1 cellular context compared by ENCODE assay signal in the genomic region with DNA sequence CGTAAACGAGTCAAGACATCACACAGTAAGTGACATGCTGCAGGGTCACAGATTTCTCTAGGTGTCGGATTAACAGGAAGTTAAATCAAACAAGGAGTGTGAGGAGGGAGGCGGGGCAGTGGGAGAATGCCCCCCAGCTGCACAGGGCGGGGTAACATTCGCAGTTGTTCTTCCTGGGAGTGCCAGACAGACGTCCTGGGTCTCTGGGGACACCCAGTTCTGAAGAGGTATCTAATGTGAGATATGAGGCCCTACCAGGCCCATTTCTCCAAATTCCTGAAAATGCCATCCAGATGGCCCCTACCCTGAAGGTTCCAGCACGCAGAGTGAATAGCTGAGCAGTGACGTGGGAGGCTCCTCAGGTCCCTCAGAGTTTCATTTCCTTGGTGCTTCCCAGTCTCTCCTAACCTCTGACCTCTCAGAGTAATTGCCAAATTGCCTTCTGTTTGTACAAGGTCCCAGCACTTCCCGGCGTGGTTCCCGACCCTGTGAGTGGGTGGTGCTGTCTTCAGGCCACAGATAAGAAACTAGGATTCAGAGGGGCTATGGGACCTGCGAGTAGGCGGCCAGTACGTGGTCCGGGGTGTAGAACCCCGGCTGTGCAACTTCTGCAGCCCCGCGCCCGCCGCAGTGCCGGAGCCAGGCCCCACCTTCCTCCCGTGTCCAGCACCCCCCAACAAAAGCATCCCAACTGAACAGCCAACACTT.
TF ChIP-seq lines count a peak whose summit lies in the region.

No MANE protein-coding gene starts in this region.

TF ChIP-seq in HepG2, 621 proteins besides CTCF, POLR2A, EP300 and RAD21 (continues in another document):
- TF ChIP-seq HMG20A (CRISPR knock-in tag; IDR thresholded peaks at IDR 0.05; ENCODE audit: borderline replicate concordance) (peak; percentile 69), KDM4B (CRISPR knock-in tag; IDR thresholded peaks at IDR 0.05) (peak; percentile 57; the same call in 1 of the 2 replicates), ZFP36 (IDR thresholded peaks at IDR 0.05; ENCODE audit: borderline replicate concordance, low read depth, low read length, partially characterized antibody) (no peak), ZSCAN29 (CRISPR knock-in tag; conservative IDR thresholded peaks at IDR 0.05) (0 out of 2 replicates have a peak, but pooled peaks have one; percentile 62), NR2F6 (IDR thresholded peaks at IDR 0.05) (peak; percentile 98), NR2F6 (CRISPR knock-in tag; IDR thresholded peaks at IDR 0.05) (peak; percentile 99), TEAD2 (CRISPR knock-in tag; IDR thresholded peaks at IDR 0.05) (no peak), ZNF235 (CRISPR knock-in tag; IDR thresholded peaks at IDR 0.05; ENCODE audit: borderline replicate concordance) (no peak), NFATC3 (CRISPR knock-in tag; IDR thresholded peaks at IDR 0.05) (no peak), NCOA5 (CRISPR knock-in tag; IDR thresholded peaks at IDR 0.05) (no peak), ADNP (CRISPR knock-in tag; IDR thresholded peaks at IDR 0.05) (no peak), GABPB1 (CRISPR knock-in tag; IDR thresholded peaks at IDR 0.05) (peak; percentile 59), HOXA5 (CRISPR knock-in tag; IDR thresholded peaks at IDR 0.05) (peak; percentile 17; the same call in 1 of the 2 replicates), SP1 (IDR thresholded peaks at IDR 0.05) (no peak), SP1 (CRISPR knock-in tag; IDR thresholded peaks at IDR 0.05) (no peak), HCFC1 (IDR thresholded peaks at IDR 0.05; ENCODE audit: low read depth, low read length) (no peak), ZNF207 (IDR thresholded peaks at IDR 0.05; ENCODE audit: borderline replicate concordance) (no peak), ATAD3A (CRISPR knock-in tag; IDR thresholded peaks at IDR 0.05) (no peak), SRSF1 (optimal IDR thresholded peaks at IDR 0.05; ENCODE audit: low read depth, low read length) (no peak), RFX3 (CRISPR knock-in tag; IDR thresholded peaks at IDR 0.05) (no peak), KLF13 (CRISPR knock-in tag; IDR thresholded peaks at IDR 0.05) (no peak), MZF1 (CRISPR knock-in tag; IDR thresholded peaks at IDR 0.05; ENCODE audit: borderline replicate concordance) (peak; percentile 23; the same call in 1 of the 2 replicates), ZNF160 (CRISPR knock-in tag; IDR thresholded peaks at IDR 0.05) (no peak; the same call in none of the 2 replicates), NKX3-1 (CRISPR knock-in tag; IDR thresholded peaks at IDR 0.05) (peak; percentile 69; the same call in 1 of the 2 replicates), KAT8 (CRISPR knock-in tag; IDR thresholded peaks at IDR 0.05) (0 out of 2 replicates have a peak, but pooled peaks have one; percentile 51), ELF4 (CRISPR knock-in tag; IDR thresholded peaks at IDR 0.05; ENCODE audit: borderline replicate concordance) (0 out of 2 replicates have a peak, but pooled peaks have one; percentile 47)
- TF ChIP-seq, protein P1, sequence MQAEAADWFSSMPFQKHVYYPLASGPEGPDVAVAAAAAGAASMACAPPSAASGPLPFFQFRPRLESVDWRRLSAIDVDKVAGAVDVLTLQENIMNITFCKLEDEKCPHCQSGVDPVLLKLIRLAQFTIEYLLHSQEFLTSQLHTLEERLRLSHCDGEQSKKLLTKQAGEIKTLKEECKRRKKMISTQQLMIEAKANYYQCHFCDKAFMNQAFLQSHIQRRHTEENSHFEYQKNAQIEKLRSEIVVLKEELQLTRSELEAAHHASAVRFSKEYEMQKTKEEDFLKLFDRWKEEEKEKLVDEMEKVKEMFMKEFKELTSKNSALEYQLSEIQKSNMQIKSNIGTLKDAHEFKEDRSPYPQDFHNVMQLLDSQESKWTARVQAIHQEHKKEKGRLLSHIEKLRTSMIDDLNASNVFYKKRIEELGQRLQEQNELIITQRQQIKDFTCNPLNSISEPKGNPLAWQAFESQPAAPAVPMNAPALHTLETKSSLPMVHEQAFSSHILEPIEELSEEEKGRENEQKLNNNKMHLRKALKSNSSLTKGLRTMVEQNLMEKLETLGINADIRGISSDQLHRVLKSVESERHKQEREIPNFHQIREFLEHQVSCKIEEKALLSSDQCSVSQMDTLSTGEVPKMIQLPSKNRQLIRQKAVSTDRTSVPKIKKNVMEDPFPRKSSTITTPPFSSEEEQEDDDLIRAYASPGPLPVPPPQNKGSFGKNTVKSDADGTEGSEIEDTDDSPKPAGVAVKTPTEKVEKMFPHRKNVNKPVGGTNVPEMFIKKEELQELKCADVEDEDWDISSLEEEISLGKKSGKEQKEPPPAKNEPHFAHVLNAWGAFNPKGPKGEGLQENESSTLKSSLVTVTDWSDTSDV (CRISPR knock-in tag; IDR thresholded peaks at IDR 0.05), result no peak
- TF ChIP-seq, protein P2, sequence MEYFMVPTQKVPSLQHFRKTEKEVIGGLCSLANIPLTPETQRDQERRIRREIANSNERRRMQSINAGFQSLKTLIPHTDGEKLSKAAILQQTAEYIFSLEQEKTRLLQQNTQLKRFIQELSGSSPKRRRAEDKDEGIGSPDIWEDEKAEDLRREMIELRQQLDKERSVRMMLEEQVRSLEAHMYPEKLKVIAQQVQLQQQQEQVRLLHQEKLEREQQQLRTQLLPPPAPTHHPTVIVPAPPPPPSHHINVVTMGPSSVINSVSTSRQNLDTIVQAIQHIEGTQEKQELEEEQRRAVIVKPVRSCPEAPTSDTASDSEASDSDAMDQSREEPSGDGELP (IDR thresholded peaks at IDR 0.05; ENCODE audit: borderline replicate concordance, low read depth), result no peak; the same call in 1 of the 2 replicates
- TF ChIP-seq, protein P3, sequence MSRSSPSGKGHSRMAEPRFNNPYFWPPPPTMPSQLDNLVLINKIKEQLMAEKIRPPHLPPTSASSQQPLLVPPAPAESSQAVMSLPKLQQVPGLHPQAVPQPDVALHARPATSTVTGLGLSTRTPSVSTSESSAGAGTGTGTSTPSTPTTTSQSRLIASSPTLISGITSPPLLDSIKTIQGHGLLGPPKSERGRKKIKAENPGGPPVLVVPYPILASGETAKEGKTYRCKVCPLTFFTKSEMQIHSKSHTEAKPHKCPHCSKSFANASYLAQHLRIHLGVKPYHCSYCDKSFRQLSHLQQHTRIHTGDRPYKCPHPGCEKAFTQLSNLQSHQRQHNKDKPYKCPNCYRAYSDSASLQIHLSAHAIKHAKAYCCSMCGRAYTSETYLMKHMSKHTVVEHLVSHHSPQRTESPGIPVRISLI (CRISPR knock-in tag; IDR thresholded peaks at IDR 0.05; ENCODE audit: borderline replicate concordance), result peak; percentile 39; the same call in 1 of the 2 replicates
- TF ChIP-seq, protein P4, sequence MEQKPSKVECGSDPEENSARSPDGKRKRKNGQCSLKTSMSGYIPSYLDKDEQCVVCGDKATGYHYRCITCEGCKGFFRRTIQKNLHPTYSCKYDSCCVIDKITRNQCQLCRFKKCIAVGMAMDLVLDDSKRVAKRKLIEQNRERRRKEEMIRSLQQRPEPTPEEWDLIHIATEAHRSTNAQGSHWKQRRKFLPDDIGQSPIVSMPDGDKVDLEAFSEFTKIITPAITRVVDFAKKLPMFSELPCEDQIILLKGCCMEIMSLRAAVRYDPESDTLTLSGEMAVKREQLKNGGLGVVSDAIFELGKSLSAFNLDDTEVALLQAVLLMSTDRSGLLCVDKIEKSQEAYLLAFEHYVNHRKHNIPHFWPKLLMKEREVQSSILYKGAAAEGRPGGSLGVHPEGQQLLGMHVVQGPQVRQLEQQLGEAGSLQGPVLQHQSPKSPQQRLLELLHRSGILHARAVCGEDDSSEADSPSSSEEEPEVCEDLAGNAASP (CRISPR knock-in tag; IDR thresholded peaks at IDR 0.05; ENCODE audit: borderline replicate concordance), result no peak; the same call in none of the 2 replicates
- TF ChIP-seq, protein P5, sequence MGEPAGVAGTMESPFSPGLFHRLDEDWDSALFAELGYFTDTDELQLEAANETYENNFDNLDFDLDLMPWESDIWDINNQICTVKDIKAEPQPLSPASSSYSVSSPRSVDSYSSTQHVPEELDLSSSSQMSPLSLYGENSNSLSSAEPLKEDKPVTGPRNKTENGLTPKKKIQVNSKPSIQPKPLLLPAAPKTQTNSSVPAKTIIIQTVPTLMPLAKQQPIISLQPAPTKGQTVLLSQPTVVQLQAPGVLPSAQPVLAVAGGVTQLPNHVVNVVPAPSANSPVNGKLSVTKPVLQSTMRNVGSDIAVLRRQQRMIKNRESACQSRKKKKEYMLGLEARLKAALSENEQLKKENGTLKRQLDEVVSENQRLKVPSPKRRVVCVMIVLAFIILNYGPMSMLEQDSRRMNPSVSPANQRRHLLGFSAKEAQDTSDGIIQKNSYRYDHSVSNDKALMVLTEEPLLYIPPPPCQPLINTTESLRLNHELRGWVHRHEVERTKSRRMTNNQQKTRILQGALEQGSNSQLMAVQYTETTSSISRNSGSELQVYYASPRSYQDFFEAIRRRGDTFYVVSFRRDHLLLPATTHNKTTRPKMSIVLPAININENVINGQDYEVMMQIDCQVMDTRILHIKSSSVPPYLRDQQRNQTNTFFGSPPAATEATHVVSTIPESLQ (CRISPR knock-in tag; conservative IDR thresholded peaks at IDR 0.05), result no peak
- TF ChIP-seq, protein P6, sequence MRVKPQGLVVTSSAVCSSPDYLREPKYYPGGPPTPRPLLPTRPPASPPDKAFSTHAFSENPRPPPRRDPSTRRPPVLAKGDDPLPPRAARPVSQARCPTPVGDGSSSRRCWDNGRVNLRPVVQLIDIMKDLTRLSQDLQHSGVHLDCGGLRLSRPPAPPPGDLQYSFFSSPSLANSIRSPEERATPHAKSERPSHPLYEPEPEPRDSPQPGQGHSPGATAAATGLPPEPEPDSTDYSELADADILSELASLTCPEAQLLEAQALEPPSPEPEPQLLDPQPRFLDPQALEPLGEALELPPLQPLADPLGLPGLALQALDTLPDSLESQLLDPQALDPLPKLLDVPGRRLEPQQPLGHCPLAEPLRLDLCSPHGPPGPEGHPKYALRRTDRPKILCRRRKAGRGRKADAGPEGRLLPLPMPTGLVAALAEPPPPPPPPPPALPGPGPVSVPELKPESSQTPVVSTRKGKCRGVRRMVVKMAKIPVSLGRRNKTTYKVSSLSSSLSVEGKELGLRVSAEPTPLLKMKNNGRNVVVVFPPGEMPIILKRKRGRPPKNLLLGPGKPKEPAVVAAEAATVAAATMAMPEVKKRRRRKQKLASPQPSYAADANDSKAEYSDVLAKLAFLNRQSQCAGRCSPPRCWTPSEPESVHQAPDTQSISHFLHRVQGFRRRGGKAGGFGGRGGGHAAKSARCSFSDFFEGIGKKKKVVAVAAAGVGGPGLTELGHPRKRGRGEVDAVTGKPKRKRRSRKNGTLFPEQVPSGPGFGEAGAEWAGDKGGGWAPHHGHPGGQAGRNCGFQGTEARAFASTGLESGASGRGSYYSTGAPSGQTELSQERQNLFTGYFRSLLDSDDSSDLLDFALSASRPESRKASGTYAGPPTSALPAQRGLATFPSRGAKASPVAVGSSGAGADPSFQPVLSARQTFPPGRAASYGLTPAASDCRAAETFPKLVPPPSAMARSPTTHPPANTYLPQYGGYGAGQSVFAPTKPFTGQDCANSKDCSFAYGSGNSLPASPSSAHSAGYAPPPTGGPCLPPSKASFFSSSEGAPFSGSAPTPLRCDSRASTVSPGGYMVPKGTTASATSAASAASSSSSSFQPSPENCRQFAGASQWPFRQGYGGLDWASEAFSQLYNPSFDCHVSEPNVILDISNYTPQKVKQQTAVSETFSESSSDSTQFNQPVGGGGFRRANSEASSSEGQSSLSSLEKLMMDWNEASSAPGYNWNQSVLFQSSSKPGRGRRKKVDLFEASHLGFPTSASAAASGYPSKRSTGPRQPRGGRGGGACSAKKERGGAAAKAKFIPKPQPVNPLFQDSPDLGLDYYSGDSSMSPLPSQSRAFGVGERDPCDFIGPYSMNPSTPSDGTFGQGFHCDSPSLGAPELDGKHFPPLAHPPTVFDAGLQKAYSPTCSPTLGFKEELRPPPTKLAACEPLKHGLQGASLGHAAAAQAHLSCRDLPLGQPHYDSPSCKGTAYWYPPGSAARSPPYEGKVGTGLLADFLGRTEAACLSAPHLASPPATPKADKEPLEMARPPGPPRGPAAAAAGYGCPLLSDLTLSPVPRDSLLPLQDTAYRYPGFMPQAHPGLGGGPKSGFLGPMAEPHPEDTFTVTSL (CRISPR knock-in tag; IDR thresholded peaks at IDR 0.05; ENCODE audit: borderline replicate concordance), result peak; percentile 59; the same call in 1 of the 2 replicates
- TF ChIP-seq, protein P7, sequence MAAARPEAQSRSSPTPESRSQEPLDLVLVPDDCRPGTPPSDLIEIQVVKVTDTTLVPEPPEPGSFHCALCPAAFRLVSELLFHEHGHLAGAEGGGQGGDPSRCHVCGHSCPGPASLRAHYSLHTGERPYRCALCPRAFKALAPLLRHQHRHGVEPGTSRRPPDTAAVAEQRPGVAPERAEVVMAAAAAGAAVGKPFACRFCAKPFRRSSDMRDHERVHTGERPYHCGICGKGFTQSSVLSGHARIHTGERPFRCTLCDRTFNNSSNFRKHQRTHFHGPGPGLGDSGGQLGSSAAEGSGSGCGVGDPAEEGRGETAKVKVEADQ (CRISPR knock-in tag; IDR thresholded peaks at IDR 0.05; ENCODE audit: borderline replicate concordance), result no peak
- TF ChIP-seq, protein P8, sequence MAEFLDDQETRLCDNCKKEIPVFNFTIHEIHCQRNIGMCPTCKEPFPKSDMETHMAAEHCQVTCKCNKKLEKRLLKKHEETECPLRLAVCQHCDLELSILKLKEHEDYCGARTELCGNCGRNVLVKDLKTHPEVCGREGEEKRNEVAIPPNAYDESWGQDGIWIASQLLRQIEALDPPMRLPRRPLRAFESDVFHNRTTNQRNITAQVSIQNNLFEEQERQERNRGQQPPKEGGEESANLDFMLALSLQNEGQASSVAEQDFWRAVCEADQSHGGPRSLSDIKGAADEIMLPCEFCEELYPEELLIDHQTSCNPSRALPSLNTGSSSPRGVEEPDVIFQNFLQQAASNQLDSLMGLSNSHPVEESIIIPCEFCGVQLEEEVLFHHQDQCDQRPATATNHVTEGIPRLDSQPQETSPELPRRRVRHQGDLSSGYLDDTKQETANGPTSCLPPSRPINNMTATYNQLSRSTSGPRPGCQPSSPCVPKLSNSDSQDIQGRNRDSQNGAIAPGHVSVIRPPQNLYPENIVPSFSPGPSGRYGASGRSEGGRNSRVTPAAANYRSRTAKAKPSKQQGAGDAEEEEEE (CRISPR knock-in tag; IDR thresholded peaks at IDR 0.05; ENCODE audit: borderline replicate concordance), result no peak
- TF ChIP-seq, protein P9, sequence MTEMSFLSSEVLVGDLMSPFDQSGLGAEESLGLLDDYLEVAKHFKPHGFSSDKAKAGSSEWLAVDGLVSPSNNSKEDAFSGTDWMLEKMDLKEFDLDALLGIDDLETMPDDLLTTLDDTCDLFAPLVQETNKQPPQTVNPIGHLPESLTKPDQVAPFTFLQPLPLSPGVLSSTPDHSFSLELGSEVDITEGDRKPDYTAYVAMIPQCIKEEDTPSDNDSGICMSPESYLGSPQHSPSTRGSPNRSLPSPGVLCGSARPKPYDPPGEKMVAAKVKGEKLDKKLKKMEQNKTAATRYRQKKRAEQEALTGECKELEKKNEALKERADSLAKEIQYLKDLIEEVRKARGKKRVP (CRISPR knock-in tag; IDR thresholded peaks at IDR 0.05), result no peak; a peak in 2 of 4 replicates
- TF ChIP-seq, protein P10, sequence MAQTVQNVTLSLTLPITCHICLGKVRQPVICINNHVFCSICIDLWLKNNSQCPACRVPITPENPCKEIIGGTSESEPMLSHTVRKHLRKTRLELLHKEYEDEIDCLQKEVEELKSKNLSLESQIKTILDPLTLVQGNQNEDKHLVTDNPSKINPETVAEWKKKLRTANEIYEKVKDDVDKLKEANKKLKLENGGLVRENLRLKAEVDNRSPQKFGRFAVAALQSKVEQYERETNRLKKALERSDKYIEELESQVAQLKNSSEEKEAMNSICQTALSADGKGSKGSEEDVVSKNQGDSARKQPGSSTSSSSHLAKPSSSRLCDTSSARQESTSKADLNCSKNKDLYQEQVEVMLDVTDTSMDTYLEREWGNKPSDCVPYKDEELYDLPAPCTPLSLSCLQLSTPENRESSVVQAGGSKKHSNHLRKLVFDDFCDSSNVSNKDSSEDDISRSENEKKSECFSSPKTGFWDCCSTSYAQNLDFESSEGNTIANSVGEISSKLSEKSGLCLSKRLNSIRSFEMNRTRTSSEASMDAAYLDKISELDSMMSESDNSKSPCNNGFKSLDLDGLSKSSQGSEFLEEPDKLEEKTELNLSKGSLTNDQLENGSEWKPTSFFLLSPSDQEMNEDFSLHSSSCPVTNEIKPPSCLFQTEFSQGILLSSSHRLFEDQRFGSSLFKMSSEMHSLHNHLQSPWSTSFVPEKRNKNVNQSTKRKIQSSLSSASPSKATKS (CRISPR knock-in tag; IDR thresholded peaks at IDR 0.05), result no peak
